In genomic region chr6:128174724-128175123, GRCh38 we compare ENCODE assay signal across 30 cellular contexts.
"Had no signal": no experiment of that assay in that cellular context is flagged by ENCODE, and none has a peak within 500 bp of the region (broad histone marks: within the 10 kb centered on the region; RNA-seq: fewer than 3 reads in every experiment).

No MANE protein-coding gene starts in this region.

- H3K27ac ChIP-seq: ascending aorta, left ventricle myocardium inferior, skin epidermis, stomach, thyroid gland, upper lobe of left lung, WERI-Rb-1 had no signal

- H3K4me3 ChIP-seq: ascending aorta, left ventricle myocardium inferior, lung, skin epidermis, stomach, thyroid gland, upper lobe of left lung had no signal

- DNase-seq: activated CD4-positive, alpha-beta memory T cell treated with anti-CD3 and anti-CD28 coated beads for 36 hours; activated CD4-positive, alpha-beta T cell treated with anti-CD3 and anti-CD28 coated beads, Interleukin-2, amount 10 ng/mL, durations not matched to agents 24 days and 14 days; activated CD8-positive, alpha-beta memory T cell treated with anti-CD3 and anti-CD28 coated beads, Interleukin-2, amount 50 U/mL, for 4 hours; activated effector memory CD4-positive, alpha-beta T cell treated with anti-CD3 and anti-CD28 coated beads, Interleukin-2, amount 50 U/mL, for 16 hours; activated naive CD4-positive, alpha-beta T cell treated with anti-CD3 and anti-CD28 coated beads for 36 hours; activated naive CD8-positive, alpha-beta T cell treated with anti-CD3 and anti-CD28 coated beads, Interleukin-2, amount 10 ng/mL, durations not matched to agents 7 days and 5 days; activated T-cell treated with anti-CD3 and anti-CD28 coated beads, Interleukin-2, amount 50 U/mL, for 1 hour; cortex of kidney; effector memory CD8-positive, alpha-beta T cell; foreskin fibroblast; head of caudate nucleus; kidney glomerular epithelial cell; left ventricle myocardium inferior; mesendoderm; posterior cingulate gyrus; stimulated activated CD4-positive, alpha-beta T cell treated with anti-CD3 and anti-CD28 coated beads, Interleukin-4, amount 100 ng/mL, for 24 hours; stomach; T-helper 17 cell; T1000; thyroid gland; upper lobe of left lung; WERI-Rb-1 had no signal

- H3K9me3 ChIP-seq: ascending aorta, left ventricle myocardium inferior, stomach, thyroid gland, upper lobe of left lung had no signal

- FAIRE-seq: endothelial cell of umbilical vein had no signal

- H3K4me1 ChIP-seq: ascending aorta, upper lobe of left lung had no signal

- H3K36me3 ChIP-seq: ascending aorta, left ventricle myocardium inferior, stomach, thyroid gland, upper lobe of left lung, WERI-Rb-1 had no signal

- ATAC-seq: activated CD4-positive, CD25-positive, alpha-beta regulatory T cell treated with anti-CD3 and anti-CD28 coated beads, Interleukin-2, amount 50 U/mL, for 24 hours; effector memory CD8-positive, alpha-beta T cell; natural killer cell treated with Interleukin-12 subunit alpha and Interleukin-12 subunit beta and Interleukin-15 and Interleukin-18, amount 100 ng/mL, for 72 hours; sciatic nerve; stimulated activated effector memory CD8-positive, alpha-beta T cell treated with anti-CD3 and anti-CD28 coated beads, Interleukin-12 subunit alpha, Interleukin-12 subunit beta, amount 100 ng/mL, for 72 hours; T-helper 17 cell had no signal

- H3K27me3 ChIP-seq: ascending aorta, stomach, thyroid gland, upper lobe of left lung had no signal
